In genomic region chr15:66215811-66216210, GRCh38 we compare ENCODE assay signal across 3 cellular contexts.
"Had no signal": no experiment of that assay in that cellular context is flagged by ENCODE, and none has a peak within 500 bp of the region (broad histone marks: within the 10 kb centered on the region; RNA-seq: fewer than 3 reads in every experiment).

No MANE protein-coding gene starts in this region.

- ATAC-seq: GM12878 had no signal

- DNase-seq: GDM1, GF-D8 had no signal
